Comparison of ENCODE assay signal across 8 cellular contexts in the genomic region with DNA sequence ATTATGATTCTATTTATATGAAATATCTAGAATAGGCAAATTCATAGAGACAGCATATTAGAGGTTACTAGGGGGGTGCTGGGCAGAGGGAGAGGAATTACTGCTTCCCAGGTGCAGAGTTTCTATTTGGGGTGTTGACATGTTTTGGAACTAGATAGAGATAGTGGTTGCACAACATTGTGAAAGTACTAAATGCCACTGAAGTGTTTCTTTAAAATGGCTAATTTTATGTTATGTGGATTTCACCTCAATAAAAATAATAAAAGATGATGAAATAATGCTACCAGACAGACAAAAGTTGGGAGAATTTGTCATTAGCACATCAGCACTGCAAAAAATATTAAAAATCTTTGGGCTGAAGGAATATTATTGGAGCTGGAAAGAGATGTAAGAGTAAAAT.
"Had no signal": no experiment of that assay in that cellular context is flagged by ENCODE, and none has a peak within 500 bp of the region (broad histone marks: within the 10 kb centered on the region; RNA-seq: fewer than 3 reads in every experiment).

No MANE protein-coding gene starts in this region.

- H3K4me3 ChIP-seq: GM23338 had no signal

- ATAC-seq: GM23338 had no signal

- H3K4me2 ChIP-seq: GM23338 had no signal

- H2AFZ ChIP-seq: GM23338 had no signal

- DNase-seq: H9, HCEC 1CT, IMR-90, KBM-7 had no signal

- FAIRE-seq: H1, H54, HTR-8/SVneo had no signal
